ENCODE assay signal across 12 cellular contexts in genomic region chr2:67581751-67582150, GRCh38.
DNase-seq lines count a peak whose midpoint lies in the region; ATAC-seq and TF ChIP-seq lines count a peak whose summit lies in the region.
"Had no signal": no experiment of that assay in that cellular context is flagged by ENCODE, and none has a peak within 500 bp of the region (broad histone marks: within the 10 kb centered on the region; RNA-seq: fewer than 3 reads in every experiment).

No MANE protein-coding gene starts in this region.

- no peak overlapping the region for H2BK20ac ChIP-seq in IMR-90 (ENCODE audit: low read depth, low read length)

- H3K27me3 ChIP-seq in IMR-90 (ENCODE audit: control insufficient read depth, insufficient read depth, low read length), result no peaks in the 10 kb centered on the region
- no peaks in the 10 kb centered on the region for H3K27me3 ChIP-seq in SU-DHL-6 (ENCODE audit: low read length)
- H3K27me3 ChIP-seq in CD8-positive, alpha-beta T cell (ENCODE audit: insufficient read depth, low read length), result no peaks in the 10 kb centered on the region
- H3K27me3 ChIP-seq: body of pancreas, right lobe of liver had no signal

- H2AK5ac ChIP-seq in IMR-90 (ENCODE audit: low read depth, low read length), result peak overlapping the region; percentile 11; the same call in 1 of the 2 replicates

- TF ChIP-seq POLR2A in IMR-90 (IDR thresholded peaks at IDR 0.05; ENCODE audit: low read depth, low read length), result no peak

- no TSS peak for BruUV-seq in IMR-90 (replicated peaks; lab: Mats Ljungman, UMichigan)

- H3K9me2 ChIP-seq in SU-DHL-6 (replicated peaks; ENCODE audit: insufficient read depth, low read length), result no peaks in the 10 kb centered on the region

- no peak overlapping the region for H2BK120ac ChIP-seq in IMR-90 (ENCODE audit: low read depth, low read length)

- peak; percentile 6; the same call in 1 of the 2 replicates for TF ChIP-seq CTCF in IMR-90 (conservative IDR thresholded peaks at IDR 0.05; ENCODE audit: low read depth, low read length)
- TF ChIP-seq CTCF in SU-DHL-6 (IDR thresholded peaks at IDR 0.05; ENCODE audit: insufficient read depth, low read length, poor library complexity, severe bottlenecking), result peak; percentile 30
- no peak for TF ChIP-seq CTCF in CD8-positive, alpha-beta T cell (IDR thresholded peaks at IDR 0.05)

- H3K4me1 Mint-ChIP-seq in CD8-positive, alpha-beta T cell (ENCODE audit: low read depth), result no peaks in the 10 kb centered on the region

- intact Hi-C loops in IMR-90 (cut with micrococcal nuclease), result no loop called here
- intact Hi-C loops in CD8-positive, alpha-beta T cell (cut with DNase I, micrococcal nuclease), result no loop called here

- peak; percentile 50 for DNase-seq in ELR (ENCODE audit: low read depth)
- DNase-seq in IMR-90, result no peak
- DNase-seq in iPS DF 4.7 (ENCODE audit: extremely low read depth, low spot score), result peak; percentile 36
- DNase-seq in activated CD8-positive, alpha-beta memory T cell treated with anti-CD3 and anti-CD28 coated beads, Interleukin-2, amount 50 U/mL, for 4 hours, result no peak
- DNase-seq in activated effector memory CD4-positive, alpha-beta T cell treated with anti-CD3 and anti-CD28 coated beads, Interleukin-2, amount 50 U/mL, for 16 hours, result no peak
- DNase-seq in CD8-positive, alpha-beta T cell, result no peak
- DNase-seq: body of pancreas, NCI-H226, right lobe of liver had no signal

- no peaks in the 10 kb centered on the region for H3K36me3 Mint-ChIP-seq in CD8-positive, alpha-beta T cell

- peaks cover 4% of the 10 kb centered on the region for H3K9me1 ChIP-seq in IMR-90 (ENCODE audit: insufficient read depth, low read length)

- no peak overlapping the region for H3K4ac ChIP-seq in IMR-90 (ENCODE audit: low read depth, low read length)

- no peak overlapping the region for H4K8ac ChIP-seq in IMR-90 (ENCODE audit: low read depth in 2 of 2, low read length in 2 of 2)

- no peak overlapping the region for H3K23ac ChIP-seq in IMR-90 (ENCODE audit: low read depth, low read length)

- no peaks in the 10 kb centered on the region for H3K27me3 Mint-ChIP-seq in CD8-positive, alpha-beta T cell (ENCODE audit: low read depth)

- POLR2A ChIA-PET in IMR-90 (lab: Charles Lee; ENCODE audit: unreplicated experiment), result no interaction called here
- POLR2A ChIA-PET in CD8-positive, alpha-beta T cell (lab: Charles Lee), result no interaction called here

- H3K36me3 ChIP-seq in IMR-90 (ENCODE audit: control insufficient read depth, insufficient read depth, low read length), result no peaks in the 10 kb centered on the region
- no peaks in the 10 kb centered on the region for H3K36me3 ChIP-seq in SU-DHL-6 (ENCODE audit: low read length)
- H3K36me3 ChIP-seq in CD8-positive, alpha-beta T cell (ENCODE audit: insufficient read depth, low read length), result no peaks in the 10 kb centered on the region
- H3K36me3 ChIP-seq: right lobe of liver had no signal

- H3F3A ChIP-seq in SU-DHL-6 (ENCODE audit: insufficient read depth), result no peaks in the 10 kb centered on the region

- H3K9me3 ChIP-seq in IMR-90 (ENCODE audit: control insufficient read depth, insufficient read depth, low read length) (peaks cover 17% of the 10 kb centered on the region), SU-DHL-6 (ENCODE audit: insufficient read depth, low read length) (no peaks in the 10 kb centered on the region; the same call in 1 of the 2 replicates)
- peaks cover 3% of the 10 kb centered on the region for H3K9me3 ChIP-seq in CD8-positive, alpha-beta T cell (ENCODE audit: low read length)
- H3K9me3 ChIP-seq: body of pancreas had no signal

- H2BK15ac ChIP-seq in IMR-90 (ENCODE audit: low read depth, low read length), result no peak overlapping the region

- H2BK5ac ChIP-seq in IMR-90 (ENCODE audit: low read depth, low read length, poor library complexity, severe bottlenecking), result no peak overlapping the region

- in situ Hi-C loops in IMR-90 (cut with MboI; ENCODE audit: low sequenced_read_pairs), result no loop called here

- H3K9me3 Mint-ChIP-seq in CD8-positive, alpha-beta T cell, result peaks cover 34% of the 10 kb centered on the region

- H4K91ac ChIP-seq in IMR-90 (ENCODE audit: insufficient read depth, low read depth, low read length), result no peak overlapping the region

- no peaks in the 10 kb centered on the region for H3K79me1 ChIP-seq in IMR-90 (ENCODE audit: low read depth in 1 of 2, low read length in 2 of 2)

- H3K9ac ChIP-seq in IMR-90 (ENCODE audit: low read depth, low read length), result no peak overlapping the region
- H3K9ac ChIP-seq in SU-DHL-6 (ENCODE audit: low read length), result no peak overlapping the region

- CTCF ChIA-PET in IMR-90 (lab: Yijun Ruan, JAX), result no interaction called here
- CTCF ChIA-PET in CD8-positive, alpha-beta T cell (lab: Charles Lee), result no interaction called here

- no peak overlapping the region for H3K27ac Mint-ChIP-seq in CD8-positive, alpha-beta T cell
- H3K27ac Mint-ChIP-seq: activated T-helper 2 cell treated with anti-CD3 and anti-CD28 coated beads, Interferon-gamma antibody, Interleukin-2, Interleukin-4, amounts not matched to agents 10 μg/mL and 5 μg/mL and 100 μg/mL, durations not matched to agents 14 hours and 24 hours and 36 hours had no signal

- peak overlapping the region; percentile 42 for H2AK9ac ChIP-seq in IMR-90 (replicated peaks; ENCODE audit: low read depth, low read length, poor library complexity)

- no peak overlapping the region for H3K4me3 ChIP-seq in IMR-90 (ENCODE audit: insufficient read depth, low read depth, low read length)
- no peak overlapping the region for H3K4me3 ChIP-seq in SU-DHL-6 (ENCODE audit: insufficient read depth, low read length, poor library complexity, severe bottlenecking)
- H3K4me3 ChIP-seq in CD8-positive, alpha-beta T cell (ENCODE audit: low read depth, low read length), result no peak overlapping the region
- H3K4me3 ChIP-seq: body of pancreas, right lobe of liver had no signal

- TF ChIP-seq RAD21 in IMR-90 (IDR thresholded peaks at IDR 0.05; ENCODE audit: low read length), result no peak

- no peak overlapping the region for H3K18ac ChIP-seq in IMR-90 (ENCODE audit: low read depth, low read length)

- no peak overlapping the region for H3K27ac ChIP-seq in IMR-90 (ENCODE audit: insufficient read depth, low read length)
- no peak overlapping the region for H3K27ac ChIP-seq in SU-DHL-6 (ENCODE audit: low read depth, low read length)
- no peak overlapping the region for H3K27ac ChIP-seq in CD8-positive, alpha-beta T cell (ENCODE audit: low read depth, low read length)
- H3K27ac ChIP-seq: body of pancreas, right lobe of liver had no signal

- no peak overlapping the region for H3K56ac ChIP-seq in IMR-90 (ENCODE audit: extremely low read depth, insufficient read depth, low read length)

- no peak overlapping the region for H3K4me2 ChIP-seq in IMR-90 (ENCODE audit: low read depth, low read length)
- no peak overlapping the region for H3K4me2 ChIP-seq in SU-DHL-6 (ENCODE audit: low read depth, low read length, poor library complexity, severe bottlenecking)

- H4K20me1 ChIP-seq in IMR-90 (ENCODE audit: insufficient read depth, low read length), result no peaks in the 10 kb centered on the region
- H4K20me1 ChIP-seq in SU-DHL-6 (ENCODE audit: low read depth, low read length), result no peaks in the 10 kb centered on the region

- no peak overlapping the region for H3K14ac ChIP-seq in IMR-90 (replicated peaks; ENCODE audit: low read depth, low read length)

- H3K4me3 Mint-ChIP-seq in CD8-positive, alpha-beta T cell, result no peak overlapping the region

- dilution Hi-C loops in IMR-90 (cut with HindIII; ENCODE audit: low sequenced_read_pairs, unreplicated experiment), result no loop called here

- H2AFZ ChIP-seq in IMR-90 (replicated peaks; ENCODE audit: low read length, poor library complexity), result no peak overlapping the region
- H2AFZ ChIP-seq in SU-DHL-6 (ENCODE audit: low read depth, low read length, severe bottlenecking), result no peak overlapping the region

- ATAC-seq in IMR-90 (ENCODE audit: low read depth) (no peak), HG03159 (IDR thresholded peaks at IDR 0.05; ENCODE audit: unreplicated experiment) (no peak)
- no peak for ATAC-seq in CD8-positive, alpha-beta T cell
- ATAC-seq: body of pancreas, right lobe of liver had no signal

- 100% methylated on average over 1 of the region's 7 CpGs; no CpG with 5 or more reads in 1 of the 2 experiments for WGBS in IMR-90 (ENCODE audit: extremely low coverage in 2 of 2, insufficient read length in 1 of 2), 2 experiments

- peaks cover 2% of the 10 kb centered on the region; the same call in 1 of the 2 replicates for H3K4me1 ChIP-seq in IMR-90 (ENCODE audit: control insufficient read depth, insufficient read depth, low read length)
- no peaks in the 10 kb centered on the region for H3K4me1 ChIP-seq in CD8-positive, alpha-beta T cell (ENCODE audit: insufficient read depth, low read length)
- H3K4me1 ChIP-seq: body of pancreas, right lobe of liver had no signal

- H4K5ac ChIP-seq in IMR-90 (ENCODE audit: low read depth, low read length), result no peak overlapping the region

- H3K79me2 ChIP-seq in SU-DHL-6 (ENCODE audit: insufficient read depth, low read length), result no peaks in the 10 kb centered on the region

TF ChIP-seq in IMR-90, 13 proteins besides CTCF, POLR2A, EP300 and RAD21:
- TF ChIP-seq MAZ (IDR thresholded peaks at IDR 0.05; ENCODE audit: borderline replicate concordance, low read depth, low read length), result no peak
- TF ChIP-seq RFX5 (IDR thresholded peaks at IDR 0.05; ENCODE audit: low read depth, low read length), result no peak
- no peak for TF ChIP-seq RCOR1 (IDR thresholded peaks at IDR 0.05; ENCODE audit: insufficient replicate concordance, low read length)

Comparison
In these comparisons a context has a peak if more than half of its experiments do, and no peak if none do; other contexts are left out.
1. DNase-seq: peak in ELR (single experiment) and iPS DF 4.7 (single experiment); none in IMR-90 (single experiment), activated CD8-positive, alpha-beta memory T cell treated with anti-CD3 and anti-CD28 coated beads, Interleukin-2, amount 50 U/mL, for 4 hours (single experiment), activated effector memory CD4-positive, alpha-beta T cell treated with anti-CD3 and anti-CD28 coated beads, Interleukin-2, amount 50 U/mL, for 16 hours (single experiment) and CD8-positive, alpha-beta T cell (0 of 7).